ENCODE assay signal across 9 cellular contexts in the genomic region with DNA sequence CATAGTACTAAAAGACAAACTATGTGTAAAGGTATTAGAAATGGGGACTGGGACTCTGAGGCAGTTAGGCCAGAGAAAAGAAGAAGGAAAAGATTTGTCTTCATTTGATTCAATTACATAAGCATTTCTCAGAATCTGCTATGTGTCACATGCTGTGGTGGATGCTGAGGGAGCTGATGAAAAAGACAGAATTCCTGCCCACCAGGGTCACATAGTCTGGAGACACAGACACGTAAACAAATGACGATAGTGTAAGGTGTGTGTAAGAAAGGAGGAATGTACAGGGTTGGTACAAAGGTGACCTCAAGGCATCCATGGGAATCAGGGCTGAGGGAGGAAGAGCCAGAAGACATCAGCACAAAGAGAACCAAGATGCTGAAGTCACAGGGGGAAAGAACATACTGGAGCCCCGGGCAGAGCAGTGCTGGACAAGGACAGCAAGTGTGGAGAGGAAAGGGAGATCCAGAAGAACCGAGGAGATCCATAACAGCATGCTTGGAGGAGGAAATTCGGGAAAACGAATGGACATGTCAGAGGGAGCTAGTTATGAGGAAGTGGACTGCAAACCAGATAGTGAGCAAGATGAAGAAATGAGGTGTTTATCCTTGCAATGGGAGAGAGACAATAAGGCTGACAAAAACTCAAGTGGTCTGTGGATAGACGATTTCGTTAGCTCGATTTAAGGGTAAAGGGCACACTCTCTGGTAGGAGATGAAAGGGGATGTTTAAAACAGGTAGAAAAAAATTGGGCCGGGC. TPM values are rescaled to one million over a fixed set of nuclear protein-coding genes. Genes with fewer than 3 reads are reported as not detected.
DNase-seq lines count a peak whose midpoint lies in the region; ATAC-seq and TF ChIP-seq lines count a peak whose summit lies in the region.
"Had no signal": no experiment of that assay in that cellular context is flagged by ENCODE, and none has a peak within 500 bp of the region (broad histone marks: within the 10 kb centered on the region; RNA-seq: fewer than 3 reads in every experiment).

No MANE protein-coding gene starts in this region.

- H3F3A ChIP-seq in neural progenitor cell (ENCODE audit: low read depth), result peaks cover 13% of the 10 kb centered on the region

- BruUV-seq in Calu3 (replicated peaks; lab: Mats Ljungman, UMichigan), result no TSS peak

- H3K27ac Mint-ChIP-seq in Calu3 (ENCODE audit: unreplicated experiment), result peak overlapping the region; percentile 32
- no peak overlapping the region for H3K27ac Mint-ChIP-seq in chondrocyte (ENCODE audit: unreplicated experiment)
- H3K27ac Mint-ChIP-seq in neural progenitor cell, result no peak overlapping the region

- ATAC-seq in GM19351 (IDR thresholded peaks at IDR 0.05; ENCODE audit: unreplicated experiment), result no peak
- ATAC-seq in left lung, result no peak

- H3K27ac ChIP-seq in neural progenitor cell (no peak overlapping the region), left lung (no peak overlapping the region)

- CTCF ChIA-PET in Calu3 (lab: Charles Lee), result interaction anchor here (0.7 to 1.5 kb wide), 2 partner anchors 8 to 13 kb away, joined by 4 read pairs; no protein-coding TSS in a partner anchor

- H3K4me3 ChIP-seq in neural progenitor cell (no peak overlapping the region), left lung (no peak overlapping the region)

- H3K9me3 ChIP-seq in neural progenitor cell (ENCODE audit: low read depth) (no peaks in the 10 kb centered on the region), left lung (no peaks in the 10 kb centered on the region)

- H4K20me1 ChIP-seq in neural progenitor cell (ENCODE audit: low read depth), result peaks cover 18% of the 10 kb centered on the region

- no peaks in the 10 kb centered on the region for H3K79me2 ChIP-seq in neural progenitor cell (ENCODE audit: low read depth)

- H3K27me3 ChIP-seq in neural progenitor cell, result peaks cover 63% of the 10 kb centered on the region
- peaks cover 0 to 5% of the 10 kb centered on the region in 2 donors for H3K27me3 ChIP-seq in left lung

- no peak overlapping the region for H3K9ac ChIP-seq in neural progenitor cell

- H3K36me3 ChIP-seq in neural progenitor cell (no peaks in the 10 kb centered on the region), left lung (no peaks in the 10 kb centered on the region)

- TF ChIP-seq CTCF in Calu3 (IDR thresholded peaks at IDR 0.05; ENCODE audit: unreplicated experiment), result no peak
- no peak for TF ChIP-seq CTCF in chondrocyte (IDR thresholded peaks at IDR 0.05)
- no peak for TF ChIP-seq CTCF in neural progenitor cell (IDR thresholded peaks at IDR 0.05)
- no peak for TF ChIP-seq CTCF in left lung (IDR thresholded peaks at IDR 0.05)

- peaks cover 30% of the 10 kb centered on the region for H3K4me1 Mint-ChIP-seq in Calu3 (ENCODE audit: low read depth, unreplicated experiment)
- H3K4me1 Mint-ChIP-seq in chondrocyte (ENCODE audit: low read depth), result peaks cover 19% of the 10 kb centered on the region
- peaks cover 24% of the 10 kb centered on the region for H3K4me1 Mint-ChIP-seq in neural progenitor cell

- H3K4me3 Mint-ChIP-seq in Calu3 (ENCODE audit: low read depth, unreplicated experiment) (peak overlapping the region; percentile 70), chondrocyte (ENCODE audit: unreplicated experiment) (peak overlapping the region; percentile 50), neural progenitor cell (peak overlapping the region; percentile 84)

- H3K36me3 Mint-ChIP-seq in Calu3 (ENCODE audit: insufficient read depth, unreplicated experiment) (peaks cover 18% of the 10 kb centered on the region), chondrocyte (ENCODE audit: low read depth) (no peaks in the 10 kb centered on the region), neural progenitor cell (no peaks in the 10 kb centered on the region)

- H2AFZ ChIP-seq in neural progenitor cell (replicated peaks), result no peak overlapping the region

- H3K4me2 ChIP-seq in neural progenitor cell, result no peak overlapping the region

- H3K9me3 Mint-ChIP-seq in Calu3 (ENCODE audit: low read depth, unreplicated experiment), result no peaks in the 10 kb centered on the region
- no peaks in the 10 kb centered on the region for H3K9me3 Mint-ChIP-seq in chondrocyte (ENCODE audit: low read depth)
- no peaks in the 10 kb centered on the region for H3K9me3 Mint-ChIP-seq in neural progenitor cell

- intact Hi-C loops in Calu3 (cut with micrococcal nuclease; ENCODE audit: unreplicated experiment) (no loop called here), left lung (cut with DNase I) (loop anchor here in 1 of 2 donors (5.0 to 10.0 kb wide), 2 partner anchors 48 to 116 kb away; partner anchors contain the start of gene KHK)

- DNase-seq in Calu3 (no peak), M059J (ENCODE audit: low read depth) (peak; percentile 55), chondrocyte (ENCODE audit: low spot score) (no peak), neural progenitor cell (ENCODE audit: low spot score) (no peak), left lung (no peak), DMS 273 (lab: John Stamatoyannopoulos, UW; ENCODE audit: unreplicated experiment) (no peak)
- DNase-seq: left ventricle myocardium superior; stimulated activated CD4-positive, alpha-beta T cell treated with anti-CD3 and anti-CD28 coated beads, Interleukin-4, amount 100 ng/mL, for 4 hours had no signal

- peaks cover 9% of the 10 kb centered on the region for H3K4me1 ChIP-seq in neural progenitor cell
- peaks cover 0 to 23% of the 10 kb centered on the region in 2 donors for H3K4me1 ChIP-seq in left lung

- H3K27me3 Mint-ChIP-seq in Calu3 (ENCODE audit: unreplicated experiment), result peaks cover 19% of the 10 kb centered on the region
- H3K27me3 Mint-ChIP-seq in chondrocyte (ENCODE audit: low read depth), result peaks cover 18% of the 10 kb centered on the region
- H3K27me3 Mint-ChIP-seq in neural progenitor cell (ENCODE audit: insufficient read depth, low read depth), result peaks cover 11% of the 10 kb centered on the region

RNA-seq across cellular contexts. Expression of gene MAPRE3, which starts 1.2 kb away (rescaled TPM):
- total RNA-seq in Calu3 (2022), result 11.1 and 13.9 TPM in 2 replicates
- total RNA-seq in M059J (2014; rRNA removed; shearing (Covaris generic)), result 0.57 and 7.1 TPM in 2 replicates
- 12.0 to 16.9 TPM (median 12.3 TPM) in 3 replicates for total RNA-seq in chondrocyte
- 3.1 and 6.2 TPM in 2 replicates for total RNA-seq in neural progenitor cell (ENCODE audit: low replicate concordance)
- total RNA-seq in left lung, result 10 to 100 TPM; 13.5 to 23.5 TPM
